In the genomic region with DNA sequence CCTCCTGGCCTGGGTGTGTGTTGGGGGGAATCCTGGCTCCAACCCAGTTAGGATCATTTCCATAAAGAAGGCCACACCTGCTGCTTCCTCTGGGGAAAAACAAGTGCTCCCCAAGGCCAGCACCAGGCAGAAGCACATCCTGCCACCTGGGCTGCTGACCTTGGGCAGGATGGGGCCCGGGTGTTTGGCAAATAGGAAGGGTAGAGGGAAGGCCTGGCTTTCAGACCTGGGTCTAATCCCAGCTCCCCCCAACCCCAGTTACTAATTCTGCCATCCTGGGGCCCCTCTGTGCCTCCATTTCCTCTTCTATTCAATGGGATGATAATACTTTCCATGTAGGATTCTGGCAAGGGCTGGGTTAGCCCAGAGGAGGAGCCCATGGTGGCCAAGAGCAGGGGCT, we compare ENCODE assay signal across 1 cellular context.
TF ChIP-seq lines count a peak whose summit lies in the region.

No MANE protein-coding gene starts in this region.

TF ChIP-seq in GM23338, 12 proteins besides CTCF, POLR2A, EP300 and RAD21:
- TF ChIP-seq, protein P1, sequence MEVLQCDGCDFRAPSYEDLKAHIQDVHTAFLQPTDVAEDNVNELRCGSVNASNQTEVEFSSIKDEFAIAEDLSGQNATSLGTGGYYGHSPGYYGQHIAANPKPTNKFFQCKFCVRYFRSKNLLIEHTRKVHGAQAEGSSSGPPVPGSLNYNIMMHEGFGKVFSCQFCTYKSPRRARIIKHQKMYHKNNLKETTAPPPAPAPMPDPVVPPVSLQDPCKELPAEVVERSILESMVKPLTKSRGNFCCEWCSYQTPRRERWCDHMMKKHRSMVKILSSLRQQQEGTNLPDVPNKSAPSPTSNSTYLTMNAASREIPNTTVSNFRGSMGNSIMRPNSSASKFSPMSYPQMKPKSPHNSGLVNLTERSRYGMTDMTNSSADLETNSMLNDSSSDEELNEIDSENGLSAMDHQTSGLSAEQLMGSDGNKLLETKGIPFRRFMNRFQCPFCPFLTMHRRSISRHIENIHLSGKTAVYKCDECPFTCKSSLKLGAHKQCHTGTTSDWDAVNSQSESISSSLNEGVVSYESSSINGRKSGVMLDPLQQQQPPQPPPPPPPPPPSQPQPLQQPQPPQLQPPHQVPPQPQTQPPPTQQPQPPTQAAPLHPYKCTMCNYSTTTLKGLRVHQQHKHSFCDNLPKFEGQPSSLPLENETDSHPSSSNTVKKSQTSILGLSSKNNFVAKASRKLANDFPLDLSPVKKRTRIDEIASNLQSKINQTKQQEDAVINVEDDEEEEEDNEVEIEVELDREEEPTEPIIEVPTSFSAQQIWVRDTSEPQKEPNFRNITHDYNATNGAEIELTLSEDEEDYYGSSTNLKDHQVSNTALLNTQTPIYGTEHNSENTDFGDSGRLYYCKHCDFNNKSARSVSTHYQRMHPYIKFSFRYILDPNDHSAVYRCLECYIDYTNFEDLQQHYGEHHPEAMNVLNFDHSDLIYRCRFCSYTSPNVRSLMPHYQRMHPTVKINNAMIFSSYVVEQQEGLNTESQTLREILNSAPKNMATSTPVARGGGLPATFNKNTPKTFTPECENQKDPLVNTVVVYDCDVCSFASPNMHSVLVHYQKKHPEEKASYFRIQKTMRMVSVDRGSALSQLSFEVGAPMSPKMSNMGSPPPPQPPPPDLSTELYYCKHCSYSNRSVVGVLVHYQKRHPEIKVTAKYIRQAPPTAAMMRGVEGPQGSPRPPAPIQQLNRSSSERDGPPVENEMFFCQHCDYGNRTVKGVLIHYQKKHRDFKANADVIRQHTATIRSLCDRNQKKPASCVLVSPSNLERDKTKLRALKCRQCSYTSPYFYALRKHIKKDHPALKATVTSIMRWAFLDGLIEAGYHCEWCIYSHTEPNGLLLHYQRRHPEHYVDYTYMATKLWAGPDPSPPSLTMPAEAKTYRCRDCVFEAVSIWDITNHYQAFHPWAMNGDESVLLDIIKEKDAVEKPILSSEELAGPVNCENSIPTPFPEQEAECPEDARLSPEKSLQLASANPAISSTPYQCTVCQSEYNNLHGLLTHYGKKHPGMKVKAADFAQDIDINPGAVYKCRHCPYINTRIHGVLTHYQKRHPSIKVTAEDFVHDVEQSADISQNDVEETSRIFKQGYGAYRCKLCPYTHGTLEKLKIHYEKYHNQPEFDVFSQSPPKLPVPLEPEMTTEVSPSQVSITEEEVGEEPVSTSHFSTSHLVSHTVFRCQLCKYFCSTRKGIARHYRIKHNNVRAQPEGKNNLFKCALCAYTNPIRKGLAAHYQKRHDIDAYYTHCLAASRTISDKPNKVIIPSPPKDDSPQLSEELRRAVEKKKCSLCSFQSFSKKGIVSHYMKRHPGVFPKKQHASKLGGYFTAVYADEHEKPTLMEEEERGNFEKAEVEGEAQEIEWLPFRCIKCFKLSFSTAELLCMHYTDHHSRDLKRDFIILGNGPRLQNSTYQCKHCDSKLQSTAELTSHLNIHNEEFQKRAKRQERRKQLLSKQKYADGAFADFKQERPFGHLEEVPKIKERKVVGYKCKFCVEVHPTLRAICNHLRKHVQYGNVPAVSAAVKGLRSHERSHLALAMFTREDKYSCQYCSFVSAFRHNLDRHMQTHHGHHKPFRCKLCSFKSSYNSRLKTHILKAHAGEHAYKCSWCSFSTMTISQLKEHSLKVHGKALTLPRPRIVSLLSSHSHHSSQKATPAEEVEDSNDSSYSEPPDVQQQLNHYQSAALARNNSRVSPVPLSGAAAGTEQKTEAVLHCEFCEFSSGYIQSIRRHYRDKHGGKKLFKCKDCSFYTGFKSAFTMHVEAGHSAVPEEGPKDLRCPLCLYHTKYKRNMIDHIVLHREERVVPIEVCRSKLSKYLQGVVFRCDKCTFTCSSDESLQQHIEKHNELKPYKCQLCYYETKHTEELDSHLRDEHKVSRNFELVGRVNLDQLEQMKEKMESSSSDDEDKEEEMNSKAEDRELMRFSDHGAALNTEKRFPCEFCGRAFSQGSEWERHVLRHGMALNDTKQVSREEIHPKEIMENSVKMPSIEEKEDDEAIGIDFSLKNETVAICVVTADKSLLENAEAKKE (CRISPR knock-in tag; IDR thresholded peaks at IDR 0.05), result no peak
- TF ChIP-seq EZH2phosphoT487 (IDR thresholded peaks at IDR 0.05; ENCODE audit: unreplicated experiment) (no peak), ZNF331 (CRISPR knock-in tag; IDR thresholded peaks at IDR 0.05; ENCODE audit: low read depth) (no peak)
TF ChIP-seq in GM23338: peak in this region for 0.
